In the genomic region with DNA sequence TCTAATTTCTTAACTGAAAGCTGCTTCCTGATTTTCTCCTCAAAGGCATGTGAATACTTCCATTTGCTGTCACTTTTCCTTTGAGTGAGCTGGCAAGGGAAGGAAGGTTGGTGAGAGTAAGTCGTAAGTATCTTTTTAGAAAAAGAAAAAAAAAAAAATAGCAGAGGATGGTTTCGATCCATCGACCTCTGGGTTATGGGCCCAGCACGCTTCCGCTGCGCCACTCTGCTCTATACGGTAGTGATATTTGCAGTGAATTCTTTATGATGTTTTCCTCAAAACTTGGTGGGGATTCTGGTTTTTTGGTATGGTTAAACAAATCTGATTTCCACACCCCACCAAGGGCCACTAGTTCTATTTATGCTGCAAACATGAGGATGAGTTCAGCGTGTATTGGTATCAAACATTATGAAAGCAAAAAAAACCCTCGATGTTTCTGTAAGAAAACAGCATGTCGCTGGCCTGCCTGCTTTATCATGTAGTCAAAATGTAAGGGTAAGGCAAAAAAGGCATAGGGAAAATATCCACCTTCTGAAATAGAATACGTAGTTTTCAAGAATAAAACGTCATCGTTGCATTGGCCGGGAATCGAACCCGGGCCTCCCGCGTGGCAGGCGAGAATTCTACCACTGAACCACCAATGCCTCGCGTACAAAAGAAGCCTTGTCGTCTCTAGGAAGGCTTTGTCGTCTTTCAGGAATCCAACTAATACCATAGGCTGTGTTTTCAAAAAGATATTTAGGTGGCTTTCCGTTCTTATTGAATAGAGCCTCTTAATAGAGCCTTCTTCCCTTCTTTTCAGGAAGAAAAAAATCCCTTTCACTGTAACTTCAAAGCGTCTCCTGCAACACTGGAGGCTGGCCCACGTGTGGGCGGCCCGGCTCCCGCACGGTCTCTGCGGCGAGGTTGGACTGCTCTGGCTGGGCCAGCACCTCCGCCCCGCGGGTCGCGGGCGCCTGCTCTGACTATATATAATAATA, we compare ENCODE assay signal across 1 cellular context.
A peak's percentile ranks its signal among the peaks of the same experiment; 100 is the strongest.
TF ChIP-seq lines count a peak whose summit lies in the region.

No MANE protein-coding gene starts in this region.

TF ChIP-seq in K562, 482 proteins besides CTCF, POLR2A, EP300 and RAD21 (continued from another document and continues in another):
- TF ChIP-seq MAX (CRISPR knock-in tag; IDR thresholded peaks at IDR 0.05) (peak; percentile 75), YY1 (IDR thresholded peaks at IDR 0.05; ENCODE audit: borderline replicate concordance in 1 of 3, control insufficient read depth in 1 of 3, extremely low read depth in 1 of 3, insufficient read depth in 3 of 3, insufficient read length in 1 of 3, insufficient replicate concordance in 2 of 3, low read depth in 1 of 3, low read length in 2 of 3) (peak in 1 of 3 experiments; percentile 26), ZNF143 (CRISPR knock-in tag; IDR thresholded peaks at IDR 0.05) (no peak), ZNF174 (CRISPR knock-in tag; IDR thresholded peaks at IDR 0.05) (0 out of 2 replicates have a peak, but pooled peaks have one; percentile 70), CHCHD3 (CRISPR knock-in tag; IDR thresholded peaks at IDR 0.05) (peak; percentile 95), CC2D1A (IDR thresholded peaks at IDR 0.05) (no peak), ZNF655 (CRISPR knock-in tag; IDR thresholded peaks at IDR 0.05) (no peak), ERF (CRISPR knock-in tag; IDR thresholded peaks at IDR 0.05) (peak; percentile 94), ZNF76 (CRISPR knock-in tag; IDR thresholded peaks at IDR 0.05; ENCODE audit: borderline replicate concordance) (no peak), GATAD2B (IDR thresholded peaks at IDR 0.05; ENCODE audit: borderline replicate concordance) (peak; percentile 68), ZNF589 (CRISPR knock-in tag; IDR thresholded peaks at IDR 0.05; ENCODE audit: low read depth) (peak; percentile 45; the same call in 1 of the 2 replicates), MITF (IDR thresholded peaks at IDR 0.05) (no peak), RBBP5 (IDR thresholded peaks at IDR 0.05; ENCODE audit: borderline replicate concordance, insufficient read depth, low read length, poor library complexity, severe bottlenecking) (peak; percentile 90), ZNF274 (IDR thresholded peaks at IDR 0.05; ENCODE audit: borderline replicate concordance, low read depth, low read length) (peak; percentile 53; the same call in 1 of the 2 replicates), RBM14 (IDR thresholded peaks at IDR 0.05; ENCODE audit: borderline replicate concordance, insufficient read depth, low read depth, low read length) (no peak), EWSR1 (IDR thresholded peaks at IDR 0.05; ENCODE audit: borderline replicate concordance, low read depth, partially characterized antibody) (peak; percentile 85), CREB1 (IDR thresholded peaks at IDR 0.05) (peak; percentile 80), CREB1 (CRISPR knock-in tag; IDR thresholded peaks at IDR 0.05) (peak; percentile 77), GABPA (tag; conservative IDR thresholded peaks at IDR 0.05; ENCODE audit: low read depth) (peak; percentile 62), MTF1 (CRISPR knock-in tag; IDR thresholded peaks at IDR 0.05; ENCODE audit: borderline replicate concordance) (0 out of 2 replicates have a peak, but pooled peaks have one; percentile 64), ASH1L (IDR thresholded peaks at IDR 0.05; ENCODE audit: borderline replicate concordance, low read depth, partially characterized antibody) (peak; percentile 9), ZFPM2 (CRISPR knock-in tag; IDR thresholded peaks at IDR 0.05) (peak; percentile 85; the same call in 1 of the 2 replicates), SREBF2 (CRISPR knock-in tag; IDR thresholded peaks at IDR 0.05) (peak; percentile 30; the same call in 1 of the 2 replicates), SREBF1 (IDR thresholded peaks at IDR 0.05; ENCODE audit: borderline replicate concordance, low read depth, low read length) (0 out of 2 replicates have a peak, but pooled peaks have one; percentile 26), XRCC5 (IDR thresholded peaks at IDR 0.05; ENCODE audit: low read depth, low read length) (peak; percentile 42; the same call in 1 of the 2 replicates), CAMTA2 (CRISPR knock-in tag; conservative IDR thresholded peaks at IDR 0.05) (0 out of 2 replicates have a peak, but pooled peaks have one; percentile 85), ELK1 (CRISPR knock-in tag; IDR thresholded peaks at IDR 0.05) (no peak), PKNOX1 (IDR thresholded peaks at IDR 0.05) (no peak), TRIM25 (IDR thresholded peaks at IDR 0.05; ENCODE audit: borderline replicate concordance) (no peak), PPARD (CRISPR knock-in tag; IDR thresholded peaks at IDR 0.05) (no peak), CXXC5 (CRISPR knock-in tag; IDR thresholded peaks at IDR 0.05) (peak; percentile 70), NFRKB (IDR thresholded peaks at IDR 0.05; ENCODE audit: low read depth) (no peak), ZNF282 (CRISPR knock-in tag; IDR thresholded peaks at IDR 0.05) (no peak), NRF1 (conservative IDR thresholded peaks at IDR 0.05 in 1 of 2, IDR thresholded peaks at IDR 0.05 in 1 of 2) (peak; percentile 21 to 32; a peak in 2 of 4 replicates), SMAD4 (CRISPR knock-in tag; conservative IDR thresholded peaks at IDR 0.05) (peak; percentile 14; the same call in 1 of the 2 replicates)
- TF ChIP-seq, protein P1, sequence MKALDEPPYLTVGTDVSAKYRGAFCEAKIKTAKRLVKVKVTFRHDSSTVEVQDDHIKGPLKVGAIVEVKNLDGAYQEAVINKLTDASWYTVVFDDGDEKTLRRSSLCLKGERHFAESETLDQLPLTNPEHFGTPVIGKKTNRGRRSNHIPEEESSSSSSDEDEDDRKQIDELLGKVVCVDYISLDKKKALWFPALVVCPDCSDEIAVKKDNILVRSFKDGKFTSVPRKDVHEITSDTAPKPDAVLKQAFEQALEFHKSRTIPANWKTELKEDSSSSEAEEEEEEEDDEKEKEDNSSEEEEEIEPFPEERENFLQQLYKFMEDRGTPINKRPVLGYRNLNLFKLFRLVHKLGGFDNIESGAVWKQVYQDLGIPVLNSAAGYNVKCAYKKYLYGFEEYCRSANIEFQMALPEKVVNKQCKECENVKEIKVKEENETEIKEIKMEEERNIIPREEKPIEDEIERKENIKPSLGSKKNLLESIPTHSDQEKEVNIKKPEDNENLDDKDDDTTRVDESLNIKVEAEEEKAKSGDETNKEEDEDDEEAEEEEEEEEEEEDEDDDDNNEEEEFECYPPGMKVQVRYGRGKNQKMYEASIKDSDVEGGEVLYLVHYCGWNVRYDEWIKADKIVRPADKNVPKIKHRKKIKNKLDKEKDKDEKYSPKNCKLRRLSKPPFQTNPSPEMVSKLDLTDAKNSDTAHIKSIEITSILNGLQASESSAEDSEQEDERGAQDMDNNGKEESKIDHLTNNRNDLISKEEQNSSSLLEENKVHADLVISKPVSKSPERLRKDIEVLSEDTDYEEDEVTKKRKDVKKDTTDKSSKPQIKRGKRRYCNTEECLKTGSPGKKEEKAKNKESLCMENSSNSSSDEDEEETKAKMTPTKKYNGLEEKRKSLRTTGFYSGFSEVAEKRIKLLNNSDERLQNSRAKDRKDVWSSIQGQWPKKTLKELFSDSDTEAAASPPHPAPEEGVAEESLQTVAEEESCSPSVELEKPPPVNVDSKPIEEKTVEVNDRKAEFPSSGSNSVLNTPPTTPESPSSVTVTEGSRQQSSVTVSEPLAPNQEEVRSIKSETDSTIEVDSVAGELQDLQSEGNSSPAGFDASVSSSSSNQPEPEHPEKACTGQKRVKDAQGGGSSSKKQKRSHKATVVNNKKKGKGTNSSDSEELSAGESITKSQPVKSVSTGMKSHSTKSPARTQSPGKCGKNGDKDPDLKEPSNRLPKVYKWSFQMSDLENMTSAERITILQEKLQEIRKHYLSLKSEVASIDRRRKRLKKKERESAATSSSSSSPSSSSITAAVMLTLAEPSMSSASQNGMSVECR (CRISPR knock-in tag; IDR thresholded peaks at IDR 0.05) = peak; percentile 69
- TF ChIP-seq, protein P2, sequence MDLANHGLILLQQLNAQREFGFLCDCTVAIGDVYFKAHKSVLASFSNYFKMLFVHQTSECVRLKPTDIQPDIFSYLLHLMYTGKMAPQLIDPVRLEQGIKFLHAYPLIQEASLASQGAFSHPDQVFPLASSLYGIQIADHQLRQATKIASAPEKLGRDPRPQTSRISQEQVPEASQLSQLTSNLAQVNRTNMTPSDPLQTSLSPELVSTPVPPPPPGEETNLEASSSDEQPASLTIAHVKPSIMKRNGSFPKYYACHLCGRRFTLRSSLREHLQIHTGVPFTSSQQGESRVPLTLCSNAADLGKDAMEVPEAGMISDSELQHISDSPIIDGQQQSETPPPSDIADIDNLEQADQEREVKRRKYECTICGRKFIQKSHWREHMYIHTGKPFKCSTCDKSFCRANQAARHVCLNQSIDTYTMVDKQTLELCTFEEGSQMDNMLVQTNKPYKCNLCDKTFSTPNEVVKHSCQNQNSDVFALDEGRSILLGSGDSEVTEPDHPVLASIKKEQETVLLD (IDR thresholded peaks at IDR 0.05) = no peak
- TF ChIP-seq, protein P3, sequence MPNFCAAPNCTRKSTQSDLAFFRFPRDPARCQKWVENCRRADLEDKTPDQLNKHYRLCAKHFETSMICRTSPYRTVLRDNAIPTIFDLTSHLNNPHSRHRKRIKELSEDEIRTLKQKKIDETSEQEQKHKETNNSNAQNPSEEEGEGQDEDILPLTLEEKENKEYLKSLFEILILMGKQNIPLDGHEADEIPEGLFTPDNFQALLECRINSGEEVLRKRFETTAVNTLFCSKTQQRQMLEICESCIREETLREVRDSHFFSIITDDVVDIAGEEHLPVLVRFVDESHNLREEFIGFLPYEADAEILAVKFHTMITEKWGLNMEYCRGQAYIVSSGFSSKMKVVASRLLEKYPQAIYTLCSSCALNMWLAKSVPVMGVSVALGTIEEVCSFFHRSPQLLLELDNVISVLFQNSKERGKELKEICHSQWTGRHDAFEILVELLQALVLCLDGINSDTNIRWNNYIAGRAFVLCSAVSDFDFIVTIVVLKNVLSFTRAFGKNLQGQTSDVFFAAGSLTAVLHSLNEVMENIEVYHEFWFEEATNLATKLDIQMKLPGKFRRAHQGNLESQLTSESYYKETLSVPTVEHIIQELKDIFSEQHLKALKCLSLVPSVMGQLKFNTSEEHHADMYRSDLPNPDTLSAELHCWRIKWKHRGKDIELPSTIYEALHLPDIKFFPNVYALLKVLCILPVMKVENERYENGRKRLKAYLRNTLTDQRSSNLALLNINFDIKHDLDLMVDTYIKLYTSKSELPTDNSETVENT (CRISPR knock-in tag; IDR thresholded peaks at IDR 0.05) = peak; percentile 83
- TF ChIP-seq, protein P4, sequence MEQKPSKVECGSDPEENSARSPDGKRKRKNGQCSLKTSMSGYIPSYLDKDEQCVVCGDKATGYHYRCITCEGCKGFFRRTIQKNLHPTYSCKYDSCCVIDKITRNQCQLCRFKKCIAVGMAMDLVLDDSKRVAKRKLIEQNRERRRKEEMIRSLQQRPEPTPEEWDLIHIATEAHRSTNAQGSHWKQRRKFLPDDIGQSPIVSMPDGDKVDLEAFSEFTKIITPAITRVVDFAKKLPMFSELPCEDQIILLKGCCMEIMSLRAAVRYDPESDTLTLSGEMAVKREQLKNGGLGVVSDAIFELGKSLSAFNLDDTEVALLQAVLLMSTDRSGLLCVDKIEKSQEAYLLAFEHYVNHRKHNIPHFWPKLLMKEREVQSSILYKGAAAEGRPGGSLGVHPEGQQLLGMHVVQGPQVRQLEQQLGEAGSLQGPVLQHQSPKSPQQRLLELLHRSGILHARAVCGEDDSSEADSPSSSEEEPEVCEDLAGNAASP (IDR thresholded peaks at IDR 0.05) = no peak
